Comparison of ENCODE assay signal across 13 cellular contexts in the genomic region with DNA sequence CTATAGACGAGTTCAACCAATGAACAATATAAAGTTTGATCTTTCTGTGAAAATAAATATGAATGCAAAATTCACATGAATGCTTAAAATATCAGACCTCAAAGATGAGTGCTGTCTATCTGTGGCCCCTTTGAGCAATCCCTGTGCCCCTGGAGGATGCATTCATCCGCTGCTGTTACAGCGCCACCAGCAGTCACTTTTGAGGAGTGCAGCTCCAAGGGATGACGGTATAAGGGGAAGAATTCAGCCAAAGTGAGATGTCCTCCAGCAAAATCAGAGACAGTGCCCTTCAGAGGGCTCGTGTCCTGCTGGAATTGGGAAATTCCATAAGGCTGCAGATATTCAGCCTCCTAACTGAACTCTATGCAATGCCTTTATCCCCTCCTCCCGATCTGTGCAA. TPM values are rescaled to one million over a fixed set of nuclear protein-coding genes. Genes with fewer than 3 reads are reported as not detected.
DNase-seq lines count a peak whose midpoint lies in the region; ATAC-seq, FAIRE-seq and TF ChIP-seq lines count a peak whose summit lies in the region.
"Had no signal": no experiment of that assay in that cellular context is flagged by ENCODE, and none has a peak within 500 bp of the region (broad histone marks: within the 10 kb centered on the region; RNA-seq: fewer than 3 reads in every experiment).

No MANE protein-coding gene starts in this region.

- no peaks in the 10 kb centered on the region for H3K79me1 ChIP-seq in neuronal stem cell (ENCODE audit: low read depth, low read length)

- ATAC-seq in HG03571 (IDR thresholded peaks at IDR 0.05; ENCODE audit: unreplicated experiment) = no peak

- no peak overlapping the region for H3K14ac ChIP-seq in neuronal stem cell (ENCODE audit: low read length)

- no peak overlapping the region for H2AK5ac ChIP-seq in neuronal stem cell (ENCODE audit: low read depth, low read length)

- no peak for FAIRE-seq in frontal cortex (lab: Jason Lieb, UNC)

- no peaks in the 10 kb centered on the region for H3K9me3 Mint-ChIP-seq in activated CD4-positive, alpha-beta memory T cell treated with anti-CD3 and anti-CD28 coated beads for 36 hours
- no peaks in the 10 kb centered on the region for H3K9me3 Mint-ChIP-seq in activated CD4-positive, alpha-beta memory T cell treated with anti-CD3 and anti-CD28 coated beads, Interleukin-2, amount 10 ng/mL, durations not matched to agents 7 days and 5 days

- no peak overlapping the region for H3K9ac ChIP-seq in neuronal stem cell (ENCODE audit: low read depth, low read length, poor library complexity)

- peaks cover 18 to 30% of the 10 kb centered on the region in 2 donors for H3K4me1 ChIP-seq in neuronal stem cell (ENCODE audit: control insufficient read depth in 2 of 2, insufficient read depth in 1 of 2, low read depth in 1 of 2, low read length in 2 of 2)

- H2BK12ac ChIP-seq in neuronal stem cell (ENCODE audit: low read length) = no peak overlapping the region

- no peak overlapping the region for H4K91ac ChIP-seq in neuronal stem cell (ENCODE audit: low read depth, low read length, poor library complexity)

- H3K27ac Mint-ChIP-seq in activated CD4-positive, alpha-beta memory T cell treated with anti-CD3 and anti-CD28 coated beads for 36 hours = no peak overlapping the region
- no peak overlapping the region for H3K27ac Mint-ChIP-seq in activated CD4-positive, alpha-beta memory T cell treated with anti-CD3 and anti-CD28 coated beads, Interleukin-2, amount 10 ng/mL, durations not matched to agents 7 days and 5 days

- H2BK5ac ChIP-seq in neuronal stem cell (ENCODE audit: low read length) = no peak overlapping the region

- H3K4me3 ChIP-seq in dorsolateral prefrontal cortex (no peak overlapping the region), neuronal stem cell (ENCODE audit: low read length in 2 of 2) (no peak overlapping the region)

- H3K27ac ChIP-seq in dorsolateral prefrontal cortex (peak overlapping the region in 51 of 59 donors; percentile 0 to 95 (median 83)), neuronal stem cell (replicated peaks; ENCODE audit: low read length) (no peak overlapping the region)
- H3K27ac ChIP-seq: C4-2B had no signal

- POLR2A ChIA-PET in activated CD4-positive, alpha-beta memory T cell treated with anti-CD3 and anti-CD28 coated beads for 36 hours (lab: Charles Lee) = no interaction called here
- POLR2A ChIA-PET in activated CD4-positive, alpha-beta memory T cell treated with anti-CD3 and anti-CD28 coated beads, Interleukin-2, amount 10 ng/mL, durations not matched to agents 7 days and 5 days (lab: Charles Lee) = no interaction called here

- H3K4me1 Mint-ChIP-seq in activated CD4-positive, alpha-beta memory T cell treated with anti-CD3 and anti-CD28 coated beads for 36 hours (ENCODE audit: low read depth) = peaks cover 42% of the 10 kb centered on the region
- H3K4me1 Mint-ChIP-seq in activated CD4-positive, alpha-beta memory T cell treated with anti-CD3 and anti-CD28 coated beads, Interleukin-2, amount 10 ng/mL, durations not matched to agents 7 days and 5 days = peaks cover 36% of the 10 kb centered on the region

- H3K27me3 ChIP-seq in dorsolateral prefrontal cortex (no peaks in the 10 kb centered on the region), neuronal stem cell (ENCODE audit: control insufficient read depth in 3 of 3, insufficient read depth in 3 of 3, low read depth in 1 of 3, low read length in 3 of 3) (no peaks in the 10 kb centered on the region)

- no peaks in the 10 kb centered on the region for H3K36me3 Mint-ChIP-seq in activated CD4-positive, alpha-beta memory T cell treated with anti-CD3 and anti-CD28 coated beads for 36 hours
- no peaks in the 10 kb centered on the region for H3K36me3 Mint-ChIP-seq in activated CD4-positive, alpha-beta memory T cell treated with anti-CD3 and anti-CD28 coated beads, Interleukin-2, amount 10 ng/mL, durations not matched to agents 7 days and 5 days (ENCODE audit: low read depth)

- H3K4me2 ChIP-seq in neuronal stem cell (ENCODE audit: insufficient read depth, low read length, poor library complexity, severe bottlenecking) = no peak overlapping the region

- H3K18ac ChIP-seq in neuronal stem cell (ENCODE audit: low read length) = no peak overlapping the region

- intact Hi-C loops in activated CD4-positive, alpha-beta memory T cell treated with anti-CD3 and anti-CD28 coated beads for 36 hours (cut with micrococcal nuclease) = loop anchor here (5.0 kb wide), 2 partner anchors 61 to 126 kb away; no protein-coding TSS in a partner anchor
- intact Hi-C loops in dorsolateral prefrontal cortex (cut with DNase I) = loop anchor here in 1 of 2 donors (10.0 kb wide), 2 partner anchors 69 to 129 kb away; no protein-coding TSS in a partner anchor

- H3K4me3 Mint-ChIP-seq in activated CD4-positive, alpha-beta memory T cell treated with anti-CD3 and anti-CD28 coated beads for 36 hours = no peak overlapping the region
- no peak overlapping the region for H3K4me3 Mint-ChIP-seq in activated CD4-positive, alpha-beta memory T cell treated with anti-CD3 and anti-CD28 coated beads, Interleukin-2, amount 10 ng/mL, durations not matched to agents 7 days and 5 days

- H3K36me3 ChIP-seq in neuronal stem cell (replicated peaks in 1 of 2; ENCODE audit: control insufficient read depth in 2 of 2, insufficient read depth in 2 of 2, low read length in 2 of 2) = no peaks in the 10 kb centered on the region

- H3K4ac ChIP-seq in neuronal stem cell (ENCODE audit: low read length) = no peak overlapping the region

- peak in 8 of 56 donors; percentile 9 to 29 (median 13) for TF ChIP-seq CTCF in dorsolateral prefrontal cortex (IDR thresholded peaks at IDR 0.05 in 54 of 56, conservative IDR thresholded peaks at IDR 0.05 in 2 of 56; ENCODE audit: low read depth in 1 of 56, partially characterized antibody in 56 of 56)

- DNase-seq in activated CD4-positive, alpha-beta memory T cell treated with anti-CD3 and anti-CD28 coated beads for 36 hours = peak; percentile 37
- DNase-seq in activated CD4-positive, alpha-beta memory T cell treated with anti-CD3 and anti-CD28 coated beads, Interleukin-2, amount 10 ng/mL, durations not matched to agents 7 days and 5 days = no peak
- DNase-seq in NAMALWA (ENCODE audit: low spot score) (peak; percentile 18), dorsolateral prefrontal cortex (no peak), neuronal stem cell (ENCODE audit: low spot score) (no peak), inferior parietal cortex (ENCODE audit: extremely low spot score) (no peak), frontal cortex (ENCODE audit: low spot score in 2 of 2) (no peak)
- DNase-seq: head of caudate nucleus; NCI-H2081 treated with DMSO at 0.1 percent for 48 hours; SHP77; stimulated activated CD4-positive, alpha-beta T cell treated with anti-CD3 and anti-CD28 coated beads, Interleukin-15, amount 100 ng/mL, for 24 hours had no signal

- H2BK120ac ChIP-seq in neuronal stem cell (ENCODE audit: low read depth, low read length) = no peak overlapping the region

- WGBS in neuronal stem cell (ENCODE audit: extremely low coverage in 2 of 2, insufficient read length in 2 of 2, insufficient replicate concordance in 1 of 2), 2 donors = no CpG with 5 or more reads among the region's 6 CpGs

- peak overlapping the region; percentile 30 for H2AFZ ChIP-seq in neuronal stem cell (ENCODE audit: low read length)

- CTCF ChIA-PET in activated CD4-positive, alpha-beta memory T cell treated with anti-CD3 and anti-CD28 coated beads for 36 hours (lab: Charles Lee) = interaction anchor here (1.2 to 5.6 kb wide), 7 partner anchors 11 to 106 kb away, joined by 3 to 58 read pairs (median 6); a partner anchor contains a TSS
- CTCF ChIA-PET in activated CD4-positive, alpha-beta memory T cell treated with anti-CD3 and anti-CD28 coated beads, Interleukin-2, amount 10 ng/mL, durations not matched to agents 7 days and 5 days (lab: Charles Lee) = interaction anchor here (0.6 to 6.7 kb wide), 5 partner anchors 12 to 83 kb away, joined by 3 to 37 read pairs (median 4); a partner anchor contains a TSS

- no peak overlapping the region for H2BK15ac ChIP-seq in neuronal stem cell (ENCODE audit: low read length)

- H3K27me3 Mint-ChIP-seq in activated CD4-positive, alpha-beta memory T cell treated with anti-CD3 and anti-CD28 coated beads for 36 hours = no peaks in the 10 kb centered on the region
- no peaks in the 10 kb centered on the region for H3K27me3 Mint-ChIP-seq in activated CD4-positive, alpha-beta memory T cell treated with anti-CD3 and anti-CD28 coated beads, Interleukin-2, amount 10 ng/mL, durations not matched to agents 7 days and 5 days

- H3K9me3 ChIP-seq in neuronal stem cell (replicated peaks in 1 of 2; ENCODE audit: control insufficient read depth in 2 of 2, insufficient read depth in 1 of 2, low read depth in 1 of 2, low read length in 2 of 2) = no peaks in the 10 kb centered on the region

- no peak overlapping the region for H3K23ac ChIP-seq in neuronal stem cell (ENCODE audit: low read depth, low read length, poor library complexity)

- H4K8ac ChIP-seq in neuronal stem cell (ENCODE audit: low read depth, low read length) = no peak overlapping the region

RNA-seq across cellular contexts. Expression of a gene that starts 12.0 kb away (rescaled TPM):
- total RNA-seq in activated CD4-positive, alpha-beta memory T cell treated with anti-CD3 and anti-CD28 coated beads for 36 hours = not detected
- total RNA-seq in activated CD4-positive, alpha-beta memory T cell treated with anti-CD3 and anti-CD28 coated beads, Interleukin-2, amount 10 ng/mL, durations not matched to agents 7 days and 5 days = not detected
- total RNA-seq in dorsolateral prefrontal cortex (1 to 10 TPM in 46 of 120 experiments, under 1 TPM in 70, not detected in 4; 0.28 to 2.6 (median 0.94) TPM), frontal cortex (not detected)
- polyA plus RNA-seq in neuronal stem cell (2013, experiment 1 of 2) = not detected
- not detected for polyA plus RNA-seq in neuronal stem cell (2013, experiment 2 of 2)

Comparison
In these comparisons a context has a peak if more than half of its experiments do, and no peak if none do; other contexts are left out.
1. DNase-seq: peak in activated CD4-positive, alpha-beta memory T cell treated with anti-CD3 and anti-CD28 coated beads for 36 hours (single experiment) and NAMALWA (single experiment); none in activated CD4-positive, alpha-beta memory T cell treated with anti-CD3 and anti-CD28 coated beads, Interleukin-2, amount 10 ng/mL, durations not matched to agents 7 days and 5 days (single experiment), dorsolateral prefrontal cortex (0 of 10), neuronal stem cell (single experiment), inferior parietal cortex (single experiment) and frontal cortex (0 of 2).